Comparison of ENCODE assay signal across 20 cellular contexts in genomic region chr3:60673123-60673522, GRCh38.
"Had no signal": no experiment of that assay in that cellular context is flagged by ENCODE, and none has a peak within 500 bp of the region (broad histone marks: within the 10 kb centered on the region; RNA-seq: fewer than 3 reads in every experiment).

No MANE protein-coding gene starts in this region.

- DNase-seq: esophagus squamous epithelium; foreskin keratinocyte; mammary epithelial cell; nucleus accumbens; pancreas; right cardiac atrium; spleen; stimulated activated CD4-positive, alpha-beta T cell treated with anti-CD3 and anti-CD28 coated beads, Interleukin-15, amount 100 ng/mL, for 24 hours; stimulated activated CD4-positive, alpha-beta T cell treated with anti-CD3 and anti-CD28 coated beads, Interleukin-1b, Interleukin-23, amount 100 ng/mL, for 48 hours; stimulated activated CD4-positive, alpha-beta T cell treated with anti-CD3 and anti-CD28 coated beads, Interleukin-4, amount 100 ng/mL, for 24 hours; stimulated activated naive CD8-positive, alpha-beta T cell treated with anti-CD3 and anti-CD28 coated beads, Interleukin-15, amount 100 ng/mL, for 72 hours; testis; upper lobe of right lung had no signal

- H3K27me3 ChIP-seq: esophagus squamous epithelium, foreskin keratinocyte, hepatocyte, neural progenitor cell, pancreas, spleen, testis, tibial nerve, upper lobe of right lung, vagina had no signal

- H3K36me3 ChIP-seq: esophagus squamous epithelium, neural progenitor cell, pancreas, spleen, tibial nerve, upper lobe of right lung, vagina had no signal

- H3K4me3 ChIP-seq: esophagus squamous epithelium, hepatocyte, neural progenitor cell, pancreas, spleen, testis, tibial nerve, upper lobe of right lung, vagina had no signal

- H3K79me2 ChIP-seq: hepatocyte had no signal

- ATAC-seq: foreskin keratinocyte; left lobe of liver; natural killer cell treated with Interleukin-12 subunit alpha and Interleukin-12 subunit beta and Interleukin-15 and Interleukin-18, amount 100 ng/mL, for 72 hours; pancreas; right cardiac atrium; stimulated activated memory B cell treated with anti-CD40 and anti-IgM and Interleukin-4, amounts not matched to agents 10 μg/mL and 1 μg/mL and 100 μg/mL, for 72 hours; stimulated activated naive CD8-positive, alpha-beta T cell treated with anti-CD3 and anti-CD28 coated beads, Interleukin-15, amount 100 ng/mL, for 72 hours; upper lobe of right lung had no signal

- H2AFZ ChIP-seq: hepatocyte, neural progenitor cell had no signal

- H3K4me1 ChIP-seq: esophagus squamous epithelium, foreskin keratinocyte, pancreas, spleen, testis, tibial nerve, upper lobe of right lung, vagina had no signal

- H3K4me2 ChIP-seq: hepatocyte, neural progenitor cell had no signal

- H3K27ac ChIP-seq: esophagus squamous epithelium, foreskin keratinocyte, hepatocyte, neural progenitor cell, pancreas, spleen, testis, tibial nerve, upper lobe of right lung, vagina had no signal

- H3K9ac ChIP-seq: neural progenitor cell had no signal

- H3K9me3 ChIP-seq: pancreas, testis, upper lobe of right lung, vagina had no signal
